In the genomic region with DNA sequence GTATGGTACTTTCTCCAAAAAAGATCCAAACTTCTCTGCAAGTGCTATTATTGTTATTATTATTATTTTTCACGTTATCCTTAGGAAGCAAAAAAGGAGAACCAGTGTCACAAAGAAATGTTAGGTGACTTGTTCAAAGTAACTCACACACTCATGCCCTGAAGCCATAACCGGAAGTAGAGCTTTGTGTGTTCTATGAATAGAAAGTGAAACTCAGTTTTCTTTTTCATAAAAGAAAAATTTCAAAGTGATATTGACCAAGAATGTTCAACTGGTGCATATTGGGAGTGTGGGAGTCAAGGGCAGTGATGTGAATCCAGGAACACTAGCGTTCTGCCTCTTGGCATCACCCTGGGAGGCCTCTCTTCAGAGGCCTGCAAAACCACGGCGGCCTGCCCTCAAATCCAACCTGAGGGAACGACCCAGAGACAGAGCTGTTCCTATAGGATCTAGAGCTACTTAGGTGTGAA, we compare ENCODE assay signal across 1 cellular context.
TF ChIP-seq lines count a peak whose summit lies in the region.

No MANE protein-coding gene starts in this region.

TF ChIP-seq in K562, 482 proteins besides CTCF, POLR2A, EP300 and RAD21 (continued from another document and continues in another):
- TF ChIP-seq, protein P1, sequence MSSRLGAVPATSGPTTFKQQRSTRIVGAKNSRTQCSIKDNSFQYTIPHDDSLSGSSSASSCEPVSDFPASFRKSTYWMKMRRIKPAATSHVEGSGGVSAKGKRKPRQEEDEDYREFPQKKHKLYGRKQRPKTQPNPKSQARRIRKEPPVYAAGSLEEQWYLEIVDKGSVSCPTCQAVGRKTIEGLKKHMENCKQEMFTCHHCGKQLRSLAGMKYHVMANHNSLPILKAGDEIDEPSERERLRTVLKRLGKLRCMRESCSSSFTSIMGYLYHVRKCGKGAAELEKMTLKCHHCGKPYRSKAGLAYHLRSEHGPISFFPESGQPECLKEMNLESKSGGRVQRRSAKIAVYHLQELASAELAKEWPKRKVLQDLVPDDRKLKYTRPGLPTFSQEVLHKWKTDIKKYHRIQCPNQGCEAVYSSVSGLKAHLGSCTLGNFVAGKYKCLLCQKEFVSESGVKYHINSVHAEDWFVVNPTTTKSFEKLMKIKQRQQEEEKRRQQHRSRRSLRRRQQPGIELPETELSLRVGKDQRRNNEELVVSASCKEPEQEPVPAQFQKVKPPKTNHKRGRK (tag; IDR thresholded peaks at IDR 0.05) = no peak
- no peak for TF ChIP-seq ZNF695 (CRISPR knock-in tag; IDR thresholded peaks at IDR 0.05)
- no peak for TF ChIP-seq SMARCA4 (IDR thresholded peaks at IDR 0.05)
- no peak for TF ChIP-seq TGIF2 (CRISPR knock-in tag; IDR thresholded peaks at IDR 0.05)
- no peak for TF ChIP-seq CBX5 (IDR thresholded peaks at IDR 0.05; ENCODE audit: borderline replicate concordance, low read depth)
- TF ChIP-seq ZNF239 (CRISPR knock-in tag; IDR thresholded peaks at IDR 0.05) = 0 out of 2 replicates have a peak, but pooled peaks have one; percentile 26
- TF ChIP-seq ZFP30 (CRISPR knock-in tag; IDR thresholded peaks at IDR 0.05; ENCODE audit: borderline replicate concordance) = no peak
- TF ChIP-seq MTA2 (IDR thresholded peaks at IDR 0.05; ENCODE audit: low read depth) = no peak
- TF ChIP-seq, protein P2, sequence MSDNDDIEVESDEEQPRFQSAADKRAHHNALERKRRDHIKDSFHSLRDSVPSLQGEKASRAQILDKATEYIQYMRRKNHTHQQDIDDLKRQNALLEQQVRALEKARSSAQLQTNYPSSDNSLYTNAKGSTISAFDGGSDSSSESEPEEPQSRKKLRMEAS (CRISPR knock-in tag; IDR thresholded peaks at IDR 0.05) = no peak
- no peak for TF ChIP-seq PHB (CRISPR knock-in tag; IDR thresholded peaks at IDR 0.05)
- TF ChIP-seq ZNF324 (CRISPR knock-in tag; IDR thresholded peaks at IDR 0.05) = no peak
- no peak for TF ChIP-seq EWSR1 (IDR thresholded peaks at IDR 0.05; ENCODE audit: borderline replicate concordance, low read depth, partially characterized antibody)
- TF ChIP-seq TFAM (CRISPR knock-in tag; conservative IDR thresholded peaks at IDR 0.05) = no peak
- TF ChIP-seq CXXC5 (CRISPR knock-in tag; IDR thresholded peaks at IDR 0.05) = peak; percentile 12
- TF ChIP-seq, protein P3, sequence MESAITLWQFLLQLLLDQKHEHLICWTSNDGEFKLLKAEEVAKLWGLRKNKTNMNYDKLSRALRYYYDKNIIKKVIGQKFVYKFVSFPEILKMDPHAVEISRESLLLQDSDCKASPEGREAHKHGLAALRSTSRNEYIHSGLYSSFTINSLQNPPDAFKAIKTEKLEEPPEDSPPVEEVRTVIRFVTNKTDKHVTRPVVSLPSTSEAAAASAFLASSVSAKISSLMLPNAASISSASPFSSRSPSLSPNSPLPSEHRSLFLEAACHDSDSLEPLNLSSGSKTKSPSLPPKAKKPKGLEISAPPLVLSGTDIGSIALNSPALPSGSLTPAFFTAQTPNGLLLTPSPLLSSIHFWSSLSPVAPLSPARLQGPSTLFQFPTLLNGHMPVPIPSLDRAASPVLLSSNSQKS (CRISPR knock-in tag; IDR thresholded peaks at IDR 0.05) = no peak
- peak; percentile 55 for TF ChIP-seq ZNF644 (tag; IDR thresholded peaks at IDR 0.05; ENCODE audit: low read depth)
- TF ChIP-seq, protein P4, sequence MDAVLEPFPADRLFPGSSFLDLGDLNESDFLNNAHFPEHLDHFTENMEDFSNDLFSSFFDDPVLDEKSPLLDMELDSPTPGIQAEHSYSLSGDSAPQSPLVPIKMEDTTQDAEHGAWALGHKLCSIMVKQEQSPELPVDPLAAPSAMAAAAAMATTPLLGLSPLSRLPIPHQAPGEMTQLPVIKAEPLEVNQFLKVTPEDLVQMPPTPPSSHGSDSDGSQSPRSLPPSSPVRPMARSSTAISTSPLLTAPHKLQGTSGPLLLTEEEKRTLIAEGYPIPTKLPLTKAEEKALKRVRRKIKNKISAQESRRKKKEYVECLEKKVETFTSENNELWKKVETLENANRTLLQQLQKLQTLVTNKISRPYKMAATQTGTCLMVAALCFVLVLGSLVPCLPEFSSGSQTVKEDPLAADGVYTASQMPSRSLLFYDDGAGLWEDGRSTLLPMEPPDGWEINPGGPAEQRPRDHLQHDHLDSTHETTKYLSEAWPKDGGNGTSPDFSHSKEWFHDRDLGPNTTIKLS (IDR thresholded peaks at IDR 0.05; ENCODE audit: borderline replicate concordance, low read depth) = no peak
- no peak for TF ChIP-seq SETDB1 (IDR thresholded peaks at IDR 0.05; ENCODE audit: low read length)
- TF ChIP-seq CCNT2 (IDR thresholded peaks at IDR 0.05; ENCODE audit: borderline replicate concordance, extremely low read depth, insufficient read length, low read depth, low read length) = no peak
- TF ChIP-seq, protein P5, sequence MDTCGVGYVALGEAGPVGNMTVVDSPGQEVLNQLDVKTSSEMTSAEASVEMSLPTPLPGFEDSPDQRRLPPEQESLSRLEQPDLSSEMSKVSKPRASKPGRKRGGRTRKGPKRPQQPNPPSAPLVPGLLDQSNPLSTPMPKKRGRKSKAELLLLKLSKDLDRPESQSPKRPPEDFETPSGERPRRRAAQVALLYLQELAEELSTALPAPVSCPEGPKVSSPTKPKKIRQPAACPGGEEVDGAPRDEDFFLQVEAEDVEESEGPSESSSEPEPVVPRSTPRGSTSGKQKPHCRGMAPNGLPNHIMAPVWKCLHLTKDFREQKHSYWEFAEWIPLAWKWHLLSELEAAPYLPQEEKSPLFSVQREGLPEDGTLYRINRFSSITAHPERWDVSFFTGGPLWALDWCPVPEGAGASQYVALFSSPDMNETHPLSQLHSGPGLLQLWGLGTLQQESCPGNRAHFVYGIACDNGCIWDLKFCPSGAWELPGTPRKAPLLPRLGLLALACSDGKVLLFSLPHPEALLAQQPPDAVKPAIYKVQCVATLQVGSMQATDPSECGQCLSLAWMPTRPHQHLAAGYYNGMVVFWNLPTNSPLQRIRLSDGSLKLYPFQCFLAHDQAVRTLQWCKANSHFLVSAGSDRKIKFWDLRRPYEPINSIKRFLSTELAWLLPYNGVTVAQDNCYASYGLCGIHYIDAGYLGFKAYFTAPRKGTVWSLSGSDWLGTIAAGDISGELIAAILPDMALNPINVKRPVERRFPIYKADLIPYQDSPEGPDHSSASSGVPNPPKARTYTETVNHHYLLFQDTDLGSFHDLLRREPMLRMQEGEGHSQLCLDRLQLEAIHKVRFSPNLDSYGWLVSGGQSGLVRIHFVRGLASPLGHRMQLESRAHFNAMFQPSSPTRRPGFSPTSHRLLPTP (IDR thresholded peaks at IDR 0.05; ENCODE audit: borderline replicate concordance, extremely low read depth, insufficient read length) = no peak
- TF ChIP-seq MED1 (CRISPR knock-in tag; IDR thresholded peaks at IDR 0.05; ENCODE audit: borderline replicate concordance) = no peak
- no peak for TF ChIP-seq SP2 (IDR thresholded peaks at IDR 0.05; ENCODE audit: extremely low read depth, low read depth, low read length, poor library complexity, severe bottlenecking)
- peak; percentile 74 for TF ChIP-seq ZBTB17 (CRISPR knock-in tag; IDR thresholded peaks at IDR 0.05)
- TF ChIP-seq HDAC6 (IDR thresholded peaks at IDR 0.05; ENCODE audit: low read depth, low read length) = no peak
- TF ChIP-seq KDM4B (IDR thresholded peaks at IDR 0.05; ENCODE audit: borderline replicate concordance in 2 of 2, low read depth in 1 of 2) = no peak
- TF ChIP-seq, protein P6, sequence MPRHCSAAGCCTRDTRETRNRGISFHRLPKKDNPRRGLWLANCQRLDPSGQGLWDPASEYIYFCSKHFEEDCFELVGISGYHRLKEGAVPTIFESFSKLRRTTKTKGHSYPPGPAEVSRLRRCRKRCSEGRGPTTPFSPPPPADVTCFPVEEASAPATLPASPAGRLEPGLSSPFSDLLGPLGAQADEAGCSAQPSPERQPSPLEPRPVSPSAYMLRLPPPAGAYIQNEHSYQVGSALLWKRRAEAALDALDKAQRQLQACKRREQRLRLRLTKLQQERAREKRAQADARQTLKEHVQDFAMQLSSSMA (CRISPR knock-in tag; IDR thresholded peaks at IDR 0.05) = no peak
- TF ChIP-seq RBM22 (IDR thresholded peaks at IDR 0.05; ENCODE audit: low read depth, low read length, poor library complexity, severe bottlenecking) = no peak
- no peak for TF ChIP-seq NBN (IDR thresholded peaks at IDR 0.05; ENCODE audit: low read depth)
- no peak for TF ChIP-seq RBFOX2 (IDR thresholded peaks at IDR 0.05; ENCODE audit: low read depth, low read length)
- TF ChIP-seq TAL1 (IDR thresholded peaks at IDR 0.05) = no peak
- no peak for TF ChIP-seq NR2C2 (CRISPR knock-in tag; IDR thresholded peaks at IDR 0.05)
- TF ChIP-seq NR2C2 (tag; IDR thresholded peaks at IDR 0.05) = peak; percentile 44
- TF ChIP-seq KDM1A (IDR thresholded peaks at IDR 0.05) = no peak
- no peak for TF ChIP-seq POU5F1 (IDR thresholded peaks at IDR 0.05; ENCODE audit: borderline replicate concordance, low read depth, low read length, partially characterized antibody)
- TF ChIP-seq ZC3H11A (IDR thresholded peaks at IDR 0.05; ENCODE audit: low read depth, low read length) = no peak
- TF ChIP-seq CBX8 (IDR thresholded peaks at IDR 0.05; ENCODE audit: borderline replicate concordance, extremely low read depth, low read depth, low read length, poor library complexity, severe bottlenecking) = no peak
- peak; percentile 78 for TF ChIP-seq ELF1 (tag; IDR thresholded peaks at IDR 0.05)
- no peak for TF ChIP-seq GATAD2A (IDR thresholded peaks at IDR 0.05)
- TF ChIP-seq TARDBP (IDR thresholded peaks at IDR 0.05) = no peak
- TF ChIP-seq ZNF12 (CRISPR knock-in tag; IDR thresholded peaks at IDR 0.05) = no peak
- no peak for TF ChIP-seq KAT2B (IDR thresholded peaks at IDR 0.05; ENCODE audit: low read depth, low read length)
- TF ChIP-seq CBFB (CRISPR knock-in tag; IDR thresholded peaks at IDR 0.05) = no peak
- TF ChIP-seq PHF8 (IDR thresholded peaks at IDR 0.05; ENCODE audit: borderline replicate concordance, low read length) = no peak; the same call in 1 of the 2 replicates
- TF ChIP-seq NR3C1 (CRISPR knock-in tag; IDR thresholded peaks at IDR 0.05) = no peak
- TF ChIP-seq, protein P7, sequence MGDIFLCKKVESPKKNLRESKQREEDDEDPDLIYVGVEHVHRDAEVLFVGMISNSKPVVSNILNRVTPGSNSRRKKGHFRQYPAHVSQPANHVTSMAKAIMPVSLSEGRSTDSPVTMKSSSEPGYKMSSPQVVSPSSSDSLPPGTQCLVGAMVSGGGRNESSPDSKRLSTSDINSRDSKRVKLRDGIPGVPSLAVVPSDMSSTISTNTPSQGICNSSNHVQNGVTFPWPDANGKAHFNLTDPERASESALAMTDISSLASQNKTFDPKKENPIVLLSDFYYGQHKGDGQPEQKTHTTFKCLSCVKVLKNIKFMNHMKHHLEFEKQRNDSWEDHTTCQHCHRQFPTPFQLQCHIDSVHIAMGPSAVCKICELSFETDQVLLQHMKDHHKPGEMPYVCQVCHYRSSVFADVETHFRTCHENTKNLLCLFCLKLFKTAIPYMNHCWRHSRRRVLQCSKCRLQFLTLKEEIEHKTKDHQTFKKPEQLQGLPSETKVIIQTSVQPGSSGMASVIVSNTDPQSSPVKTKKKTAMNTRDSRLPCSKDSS (IDR thresholded peaks at IDR 0.05; ENCODE audit: low read depth, partially characterized antibody) = no peak
- TF ChIP-seq WHSC1 (IDR thresholded peaks at IDR 0.05; ENCODE audit: low read length) = no peak
- TF ChIP-seq, protein P8, sequence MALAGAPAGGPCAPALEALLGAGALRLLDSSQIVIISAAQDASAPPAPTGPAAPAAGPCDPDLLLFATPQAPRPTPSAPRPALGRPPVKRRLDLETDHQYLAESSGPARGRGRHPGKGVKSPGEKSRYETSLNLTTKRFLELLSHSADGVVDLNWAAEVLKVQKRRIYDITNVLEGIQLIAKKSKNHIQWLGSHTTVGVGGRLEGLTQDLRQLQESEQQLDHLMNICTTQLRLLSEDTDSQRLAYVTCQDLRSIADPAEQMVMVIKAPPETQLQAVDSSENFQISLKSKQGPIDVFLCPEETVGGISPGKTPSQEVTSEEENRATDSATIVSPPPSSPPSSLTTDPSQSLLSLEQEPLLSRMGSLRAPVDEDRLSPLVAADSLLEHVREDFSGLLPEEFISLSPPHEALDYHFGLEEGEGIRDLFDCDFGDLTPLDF (CRISPR knock-in tag; IDR thresholded peaks at IDR 0.05) = no peak
- no peak for TF ChIP-seq CREM (IDR thresholded peaks at IDR 0.05; ENCODE audit: low read depth)
- TF ChIP-seq ZNF197 (CRISPR knock-in tag; IDR thresholded peaks at IDR 0.05; ENCODE audit: low read depth) = 0 out of 2 replicates have a peak, but pooled peaks have one; percentile 63
- TF ChIP-seq, protein P9, sequence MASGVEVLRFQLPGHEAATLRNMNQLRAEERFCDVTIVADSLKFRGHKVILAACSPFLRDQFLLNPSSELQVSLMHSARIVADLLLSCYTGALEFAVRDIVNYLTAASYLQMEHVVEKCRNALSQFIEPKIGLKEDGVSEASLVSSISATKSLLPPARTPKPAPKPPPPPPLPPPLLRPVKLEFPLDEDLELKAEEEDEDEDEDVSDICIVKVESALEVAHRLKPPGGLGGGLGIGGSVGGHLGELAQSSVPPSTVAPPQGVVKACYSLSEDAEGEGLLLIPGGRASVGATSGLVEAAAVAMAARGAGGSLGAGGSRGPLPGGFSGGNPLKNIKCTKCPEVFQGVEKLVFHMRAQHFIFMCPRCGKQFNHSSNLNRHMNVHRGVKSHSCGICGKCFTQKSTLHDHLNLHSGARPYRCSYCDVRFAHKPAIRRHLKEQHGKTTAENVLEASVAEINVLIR (CRISPR knock-in tag; IDR thresholded peaks at IDR 0.05) = 0 out of 2 replicates have a peak, but pooled peaks have one; percentile 45
- TF ChIP-seq ETV1 (tag; conservative IDR thresholded peaks at IDR 0.05; ENCODE audit: low read depth) = peak; percentile 77
